Comparison of ENCODE assay signal across 19 cellular contexts in genomic region chr2:37263839-37264238, GRCh38.
"Had no signal": no experiment of that assay in that cellular context is flagged by ENCODE, and none has a peak within 500 bp of the region (broad histone marks: within the 10 kb centered on the region; RNA-seq: fewer than 3 reads in every experiment).

No MANE protein-coding gene starts in this region.

- H3K9me3 ChIP-seq: mucosa of descending colon, psoas muscle, suprapubic skin had no signal

- H3K27me3 Mint-ChIP-seq: activated CD4-positive, alpha-beta T cell treated with anti-CD3 and anti-CD28 coated beads, Interleukin-2, amount 10 ng/mL, durations not matched to agents 24 days and 14 days; dendritic cell treated with granulocyte-macrophage colony-stimulating factor and Interleukin-4, amounts not matched to agents 40 ng/mL and 50 ng/mL, for 4 days; effector memory CD8-positive, alpha-beta T cell; T-cell; type B pancreatic cell had no signal

- H3K27ac Mint-ChIP-seq: activated CD4-positive, alpha-beta T cell treated with anti-CD3 and anti-CD28 coated beads, Interleukin-2, amount 10 ng/mL, durations not matched to agents 24 days and 14 days; activated T-helper 1 cell treated with anti-CD3 and anti-CD28 coated beads, Interleukin-12 subunit alpha, Interleukin-12 subunit beta, Interleukin-2, Interleukin-4 antibody, amounts not matched to agents 30 ng/mL and 10 ng/mL and 1 ng/mL, durations not matched to agents 14 hours and 24 hours and 36 hours; dendritic cell treated with granulocyte-macrophage colony-stimulating factor and Interleukin-4, amounts not matched to agents 40 ng/mL and 50 ng/mL, for 4 days; effector memory CD8-positive, alpha-beta T cell; type B pancreatic cell had no signal

- DNase-seq: activated CD4-positive, alpha-beta T cell treated with anti-CD3 and anti-CD28 coated beads, Interleukin-2, amount 10 ng/mL, durations not matched to agents 24 days and 14 days; activated naive CD4-positive, alpha-beta T cell treated with Interleukin-2 at 50 U/mL for 16 hours; central memory CD4-positive, alpha-beta T cell; effector memory CD8-positive, alpha-beta T cell; hippocampal formation; immature natural killer cell; left cardiac atrium; mucosa of descending colon; psoas muscle; stimulated activated CD4-positive, alpha-beta T cell treated with anti-CD3 and anti-CD28 coated beads, Interleukin-2, amount 100 ng/mL, for 24 hours; stimulated activated naive CD4-positive, alpha-beta T cell treated with Interleukin-2 at 50 U/mL for 16 hours; T-cell had no signal

- H3K4me3 Mint-ChIP-seq: activated CD4-positive, alpha-beta T cell treated with anti-CD3 and anti-CD28 coated beads, Interleukin-2, amount 10 ng/mL, durations not matched to agents 24 days and 14 days; activated T-helper 1 cell treated with anti-CD3 and anti-CD28 coated beads, Interleukin-12 subunit alpha, Interleukin-12 subunit beta, Interleukin-2, Interleukin-4 antibody, amounts not matched to agents 30 ng/mL and 10 ng/mL and 1 ng/mL, durations not matched to agents 14 hours and 24 hours and 36 hours; dendritic cell treated with granulocyte-macrophage colony-stimulating factor and Interleukin-4, amounts not matched to agents 40 ng/mL and 50 ng/mL, for 4 days; effector memory CD8-positive, alpha-beta T cell; immature natural killer cell; nephron; T-cell; type B pancreatic cell had no signal

- H3K4me1 Mint-ChIP-seq: immature natural killer cell, nephron had no signal

- ATAC-seq: effector memory CD8-positive, alpha-beta T cell; left cardiac atrium; mucosa of descending colon; psoas muscle; sciatic nerve; T-cell had no signal

- H3K27me3 ChIP-seq: suprapubic skin had no signal

- H3K27ac ChIP-seq: psoas muscle, suprapubic skin had no signal

- H3K9me3 Mint-ChIP-seq: activated CD4-positive, alpha-beta T cell treated with anti-CD3 and anti-CD28 coated beads, Interleukin-2, amount 10 ng/mL, durations not matched to agents 24 days and 14 days; activated T-helper 1 cell treated with anti-CD3 and anti-CD28 coated beads, Interleukin-12 subunit alpha, Interleukin-12 subunit beta, Interleukin-2, Interleukin-4 antibody, amounts not matched to agents 30 ng/mL and 10 ng/mL and 1 ng/mL, durations not matched to agents 14 hours and 24 hours and 36 hours; dendritic cell treated with granulocyte-macrophage colony-stimulating factor and Interleukin-4, amounts not matched to agents 40 ng/mL and 50 ng/mL, for 4 days; effector memory CD8-positive, alpha-beta T cell; immature natural killer cell; nephron; T-cell; type B pancreatic cell had no signal

- H3K4me1 ChIP-seq: psoas muscle, suprapubic skin had no signal

- H3K4me3 ChIP-seq: lung, mucosa of descending colon, psoas muscle, suprapubic skin had no signal
